8 cellular contexts compared by ENCODE assay signal in the genomic region with DNA sequence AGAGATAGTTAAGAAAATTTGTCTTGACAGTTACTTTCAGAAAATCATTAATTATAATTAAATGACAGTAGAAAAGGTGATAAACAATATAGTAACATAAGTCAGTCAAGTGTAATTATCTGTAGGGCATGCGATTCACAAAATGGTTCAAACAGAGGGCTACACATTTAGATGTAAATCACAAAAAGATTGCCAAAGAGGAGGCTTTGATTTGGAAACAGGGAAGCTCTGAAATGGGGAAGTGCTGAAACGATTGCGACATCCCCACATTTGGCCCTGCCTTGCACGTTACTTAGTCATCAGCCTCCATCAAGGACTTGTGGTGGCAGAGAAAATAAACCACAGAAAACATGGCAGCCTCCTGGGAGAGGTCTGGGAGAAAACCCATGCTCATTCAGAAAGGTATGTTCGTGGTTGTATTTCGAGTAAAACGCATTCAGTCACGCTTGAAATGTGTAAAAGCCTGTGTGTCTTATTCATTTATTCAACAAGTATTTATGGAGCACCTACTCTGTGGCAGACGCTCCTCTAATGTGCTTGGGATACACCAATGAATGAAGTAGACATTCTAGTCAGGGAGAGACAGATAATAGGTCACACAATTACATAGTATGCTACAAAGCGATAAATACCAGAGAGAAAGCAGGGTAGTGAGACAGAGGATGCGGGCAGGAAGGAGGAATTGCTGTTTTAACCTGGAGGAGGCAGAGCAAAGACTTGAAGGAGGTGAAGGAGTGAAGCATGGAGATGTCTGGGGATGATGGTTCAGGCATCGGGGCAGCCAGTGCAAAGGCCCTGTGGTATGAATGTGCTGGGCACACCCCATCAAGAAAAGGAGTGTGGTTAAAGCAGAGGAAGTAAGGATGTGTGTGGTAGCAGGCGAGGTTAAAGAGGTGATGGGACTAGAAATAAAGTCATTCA. TPM values are rescaled to one million over a fixed set of nuclear protein-coding genes. Genes with fewer than 3 reads are reported as not detected.
A peak's percentile ranks its signal among the peaks of the same experiment; 100 is the strongest.
DNase-seq lines count a peak whose midpoint lies in the region; ATAC-seq, FAIRE-seq and TF ChIP-seq lines count a peak whose summit lies in the region.

No MANE protein-coding gene starts in this region.

- peak; percentile 46 for FAIRE-seq in G401.6 (lab: Jason Lieb, UNC)

- H3K9me3 Mint-ChIP-seq in nephron progenitor cell = no peaks in the 10 kb centered on the region

- H3K27me3 Mint-ChIP-seq in nephron progenitor cell (ENCODE audit: low read depth, poor library complexity) = peaks cover 19% of the 10 kb centered on the region

- peaks cover 5% of the 10 kb centered on the region for H3K36me3 Mint-ChIP-seq in nephron progenitor cell (ENCODE audit: low read depth)

- DNase-seq in RPMI7951 (ENCODE audit: low read depth) (peak; percentile 94), nephron progenitor cell (no peak), NCI-H345 treated with DMSO at 0.1 percent for 48 hours (lab: John Stamatoyannopoulos, UW; ENCODE audit: unreplicated experiment) (no peak), iPS-NIHi11 (ENCODE audit: low spot score) (no peak)

- peak overlapping the region; percentile 60 for H3K27ac Mint-ChIP-seq in nephron progenitor cell

- TF ChIP-seq CTCF in nephron progenitor cell (IDR thresholded peaks at IDR 0.05) = no peak

- peaks cover 26% of the 10 kb centered on the region for H3K4me1 Mint-ChIP-seq in nephron progenitor cell

- no peak overlapping the region for H3K4me3 Mint-ChIP-seq in nephron progenitor cell

- ATAC-seq in GM21360 (IDR thresholded peaks at IDR 0.05; ENCODE audit: unreplicated experiment) = peak; percentile 59
- ATAC-seq in HG03521 (IDR thresholded peaks at IDR 0.05; ENCODE audit: unreplicated experiment) = peak; percentile 50
- peak; percentile 80 for ATAC-seq in esophagus mucosa

RNA-seq across cellular contexts. Expression of a gene that starts 7.8 kb away (rescaled TPM):
- 7.0 and 8.5 TPM in 2 replicates for total RNA-seq in RPMI7951 (2014; rRNA removed; shearing (Covaris generic))
- total RNA-seq in esophagus mucosa = 70.6 TPM
